ENCODE assay signal across 8 cellular contexts in the genomic region with DNA sequence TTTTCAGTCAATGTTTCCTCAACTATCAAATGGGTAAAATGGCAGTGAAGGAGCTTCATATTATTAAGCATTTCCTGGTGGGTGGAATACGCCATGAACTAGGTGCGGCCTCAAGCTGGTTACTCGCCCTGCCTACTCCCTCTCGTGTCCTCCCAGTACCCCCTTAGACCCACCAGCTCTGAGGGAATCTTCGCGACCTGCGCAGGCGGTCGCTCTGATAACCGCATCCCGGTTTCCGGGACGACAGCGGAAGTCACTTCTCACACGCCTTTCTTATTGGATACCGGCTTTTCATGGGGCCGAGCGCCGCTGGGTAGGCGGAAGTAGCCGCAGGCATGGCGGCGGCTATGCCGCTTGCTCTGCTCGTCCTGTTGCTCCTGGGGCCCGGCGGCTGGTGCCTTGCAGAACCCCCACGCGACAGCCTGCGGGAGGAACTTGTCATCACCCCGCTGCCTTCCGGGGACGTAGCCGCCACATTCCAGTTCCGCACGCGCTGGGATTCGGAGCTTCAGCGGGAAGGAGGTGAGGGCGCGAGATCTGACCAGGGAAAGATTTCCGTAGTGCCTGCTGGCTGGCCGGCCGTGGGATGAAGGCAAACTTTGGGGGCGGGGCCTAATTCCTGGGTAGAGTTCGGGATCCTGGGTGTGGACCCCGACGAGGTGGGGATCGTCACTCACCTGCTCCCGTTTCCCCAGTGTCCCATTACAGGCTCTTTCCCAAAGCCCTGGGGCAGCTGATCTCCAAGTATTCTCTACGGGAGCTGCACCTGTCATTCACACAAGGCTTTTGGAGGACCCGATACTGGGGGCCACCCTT. TPM values are rescaled to one million over a fixed set of nuclear protein-coding genes. Genes with fewer than 3 reads are reported as not detected.
DNase-seq lines count a peak whose midpoint lies in the region; ATAC-seq and TF ChIP-seq lines count a peak whose summit lies in the region.

PIGT (plus strand) TSS at position 320 of the 816 bp plus-strand sequence; CDS start at position 336, 16 bp downstream.

- CTCF ChIA-PET in CD8-positive, alpha-beta T cell (lab: Charles Lee) = interaction anchor here (0.7 to 2.0 kb wide), 7 partner anchors 16 to 53 kb away, joined by 3 to 9 read pairs (median 5); partner anchors contain the start of gene SYS1

- TF ChIP-seq CTCF in CD8-positive, alpha-beta T cell (IDR thresholded peaks at IDR 0.05) = no peak

- peak within 1 kb of the TSS; percentile 96 for H3K27ac Mint-ChIP-seq in CD8-positive, alpha-beta T cell

- peaks cover 15% of the 10 kb centered on the region for H3K4me1 ChIP-seq in CD8-positive, alpha-beta T cell (ENCODE audit: insufficient read depth, low read length)

- peak within 1 kb of the TSS; percentile 94 for H3K4me3 Mint-ChIP-seq in CD8-positive, alpha-beta T cell

- ATAC-seq in CD8-positive, alpha-beta T cell = peak; percentile 96
- ATAC-seq in GM19455 (IDR thresholded peaks at IDR 0.05; ENCODE audit: unreplicated experiment) = peak; percentile 93

- H3K4me1 Mint-ChIP-seq in CD8-positive, alpha-beta T cell (ENCODE audit: low read depth) = peaks cover 40% of the 10 kb centered on the region

- POLR2A ChIA-PET in CD8-positive, alpha-beta T cell (lab: Charles Lee) = interaction anchor here (0.5 to 2.4 kb wide), 12 partner anchors 9 to 554 kb away, joined by 3 to 30 read pairs (median 4); partner anchors contain the start of gene SYS1

- H3K36me3 Mint-ChIP-seq in CD8-positive, alpha-beta T cell = peaks cover 42% of the 10 kb centered on the region

- H3K27me3 Mint-ChIP-seq in CD8-positive, alpha-beta T cell (ENCODE audit: low read depth) = no peaks in the 10 kb centered on the region

- no peaks in the 10 kb centered on the region for H3K9me3 ChIP-seq in CD8-positive, alpha-beta T cell (ENCODE audit: low read length)

- H3K27ac ChIP-seq in CD8-positive, alpha-beta T cell (ENCODE audit: low read depth, low read length) = peak within 1 kb of the TSS; percentile 70

- peak; percentile 77 to 95 (median 88) for DNase-seq in CD8-positive, alpha-beta T cell
- DNase-seq in HPDE6-E6E7 (ENCODE audit: extremely low spot score) (peak; percentile 95), medulla oblongata (ENCODE audit: extremely low spot score) (peak; percentile 94)
- DNase-seq in NK-92 treated with Interleukin-12 subunit alpha and Interleukin-12 subunit beta, amount 100 ng/mL, for 24 hours (lab: John Stamatoyannopoulos, UW) = peak; percentile 73
- peak; percentile 71 to 78 for DNase-seq in activated CD8-positive, alpha-beta memory T cell treated with anti-CD3 and anti-CD28 coated beads for 1 hour (ENCODE audit: extremely low read depth in 1 of 2, low read depth in 1 of 2)
- DNase-seq in effector CD8-positive, alpha-beta T cell (lab: John Stamatoyannopoulos, UW) = peak; percentile 88
- DNase-seq in stimulated activated CD4-positive, alpha-beta T cell treated with anti-CD3 and anti-CD28 coated beads, TNF-alpha, amount 100 ng/mL, for 48 hours (ENCODE audit: low read depth in 3 of 3) = peak; percentile 77 to 79 (median 79)

- H3K27me3 ChIP-seq in CD8-positive, alpha-beta T cell (ENCODE audit: insufficient read depth, low read length) = no peaks in the 10 kb centered on the region

- intact Hi-C loops in CD8-positive, alpha-beta T cell (cut with DNase I, micrococcal nuclease) = loop anchor here (1.0 to 10.0 kb wide), 9 partner anchors 10 to 891 kb away; partner anchors contain the start of genes SYS1 (in 2 of the 2), YWHAB (in 2 of the 2) and SERINC3 (in 1 of the 2)

- peaks cover 22% of the 10 kb centered on the region for H3K36me3 ChIP-seq in CD8-positive, alpha-beta T cell (ENCODE audit: insufficient read depth, low read length)

- H3K4me3 ChIP-seq in CD8-positive, alpha-beta T cell (ENCODE audit: low read depth, low read length) = peak within 1 kb of the TSS; percentile 87

- H3K9me3 Mint-ChIP-seq in CD8-positive, alpha-beta T cell = no peaks in the 10 kb centered on the region

RNA-seq across cellular contexts. Expression of gene PIGT, which starts in this region (rescaled TPM):
- 100 to 1,000 TPM; 213 to 230 TPM for total RNA-seq in CD8-positive, alpha-beta T cell

Comparison
In these comparisons a context has a peak if more than half of its experiments do, and no peak if none do; other contexts are left out.
1. Peak in every context shown above with its lines: DNase-seq, ATAC-seq, H3K4me3 ChIP-seq and H3K27ac ChIP-seq.